10 cellular contexts compared by ENCODE assay signal in genomic region chr16:22968931-22969330, GRCh38.
"Had no signal": no experiment of that assay in that cellular context is flagged by ENCODE, and none has a peak within 500 bp of the region (broad histone marks: within the 10 kb centered on the region; RNA-seq: fewer than 3 reads in every experiment).

No MANE protein-coding gene starts in this region.

- DNase-seq: H9, HCEC 1CT, KBM-7 had no signal

- H3K27ac ChIP-seq: HL-60, KMS-11 had no signal

- H3K27ac Mint-ChIP-seq: GM23338, H9, IgD-negative memory B cell had no signal

- H3K4me1 Mint-ChIP-seq: IgD-negative memory B cell had no signal

- ATAC-seq: GM23338, HepG2 had no signal

- H3K4me3 Mint-ChIP-seq: GM23338, H9, IgD-negative memory B cell had no signal

- FAIRE-seq: H1, H54, HepG2 had no signal

- H2AFZ ChIP-seq: GM23338 had no signal

- H3K36me3 Mint-ChIP-seq: IgD-negative memory B cell had no signal

- H3K4me3 ChIP-seq: GM23338 had no signal

- H3K9ac ChIP-seq: KMS-11 had no signal

- H3K4me2 ChIP-seq: GM23338, KMS-11 had no signal
